ENCODE assay signal across 18 cellular contexts in genomic region chr15:36645106-36645505, GRCh38.
DNase-seq lines count a peak whose midpoint lies in the region; ATAC-seq, FAIRE-seq and TF ChIP-seq lines count a peak whose summit lies in the region.
"Had no signal": no experiment of that assay in that cellular context is flagged by ENCODE, and none has a peak within 500 bp of the region (broad histone marks: within the 10 kb centered on the region; RNA-seq: fewer than 3 reads in every experiment).

No MANE protein-coding gene starts in this region.

- ATAC-seq in HepG2 (no peak), HG02970 (IDR thresholded peaks at IDR 0.05; ENCODE audit: low FRiP score, unreplicated experiment) (no peak)
- ATAC-seq: body of pancreas; naive thymus-derived CD8-positive, alpha-beta T cell; right cardiac atrium had no signal

- in situ Hi-C loops in HepG2 (cut with HindIII; ENCODE audit: extremely low pct_ligation_motif_present, low pct_unique_long_range_greater_than_20kb), result no loop called here

- TF ChIP-seq POLR2A in HepG2 (IDR thresholded peaks at IDR 0.05; ENCODE audit: insufficient read depth in 1 of 2, low read depth in 2 of 2, low read length in 2 of 2), result no peak

- FAIRE-seq in HTR-8/SVneo (lab: Jason Lieb, UNC) (no peak), HepG2 (lab: Jason Lieb, UNC) (no peak)
- FAIRE-seq: urothelium cell line had no signal

- H2AFZ ChIP-seq in HepG2 (ENCODE audit: low read length), result no peak overlapping the region

- intact Hi-C loops in HepG2 (cut with micrococcal nuclease; ENCODE audit: unreplicated experiment), result loop anchor here (10.0 kb wide), 1 partner anchor 490 kb away; no protein-coding TSS in a partner anchor

- POLR2A ChIA-PET in HepG2 (lab: Yijun Ruan, JAX), result no interaction called here

- peaks cover 6% of the 10 kb centered on the region; the same call in 1 of the 2 replicates for H3K4me1 ChIP-seq in HepG2 (ENCODE audit: insufficient read depth, low read length)
- H3K4me1 ChIP-seq: body of pancreas, SJCRH30 had no signal

- H3K9ac ChIP-seq in HepG2 (ENCODE audit: insufficient read depth, low read depth, low read length), result no peak overlapping the region

- no TSS peak for BruUV-seq in HepG2 (replicated peaks; lab: Mats Ljungman, UMichigan)

- H3K4me2 ChIP-seq in HepG2 (ENCODE audit: low read depth, low read length), result no peak overlapping the region

- TF ChIP-seq CTCF in cardiac fibroblast (IDR thresholded peaks at IDR 0.05; ENCODE audit: low read depth, low read length) (peak; percentile 3), HepG2 (CRISPR knock-in tag; IDR thresholded peaks at IDR 0.05) (no peak)

- 92% methylated on average over 1 of the region's 1 CpG for WGBS in HepG2 (ENCODE audit: low lambda C conversion rate)

- H3K4me3 ChIP-seq in cardiac fibroblast (replicated peaks in 1 of 2; ENCODE audit: low read depth in 2 of 2, low read length in 2 of 2) (no peak overlapping the region), HepG2 (replicated peaks in 1 of 3; ENCODE audit: insufficient read depth in 1 of 3, low read depth in 2 of 3, low read length in 3 of 3) (no peak overlapping the region)
- H3K4me3 ChIP-seq: body of pancreas, SJCRH30 had no signal

- no peak overlapping the region for H3K27ac ChIP-seq in HepG2 (ENCODE audit: extremely low read length, insufficient read depth, low read length)
- H3K27ac ChIP-seq: body of pancreas, SJCRH30 had no signal

- H3K36me3 ChIP-seq in HepG2 (replicated peaks in 1 of 2; ENCODE audit: control insufficient read depth in 1 of 2, insufficient read depth in 2 of 2, low read length in 2 of 2), result no peaks in the 10 kb centered on the region
- H3K36me3 ChIP-seq: SJCRH30 had no signal

- DNase-seq in AG20443 (ENCODE audit: low spot score) (peak; percentile 19), HTR-8/SVneo (ENCODE audit: insufficient read length, low spot score) (peak; percentile 8), cardiac fibroblast (ENCODE audit: low read depth in 2 of 2) (peak; percentile 31 to 44), HepG2 (ENCODE audit: low spot score) (no peak), Kasumi-1 (lab: John Stamatoyannopoulos, UW) (no peak), medulla oblongata (ENCODE audit: extremely low spot score) (no peak), SK-N-DZ (ENCODE audit: low spot score) (no peak)
- DNase-seq: activated naive CD4-positive, alpha-beta T cell; body of pancreas; head of caudate nucleus; KBM-7; naive thymus-derived CD8-positive, alpha-beta T cell; NCI-H2107; right cardiac atrium; SJCRH30; stimulated activated naive CD4-positive, alpha-beta T cell had no signal

- CTCF ChIA-PET in HepG2 (lab: Yijun Ruan, JAX; ENCODE audit: low intra/inter-chr PET ratio, low total read pairs), result no interaction called here

- no peaks in the 10 kb centered on the region for H3K79me2 ChIP-seq in HepG2 (ENCODE audit: insufficient read depth, low read length)

- H4K20me1 ChIP-seq in HepG2 (ENCODE audit: insufficient read depth, low read length), result no peaks in the 10 kb centered on the region

- TF ChIP-seq RAD21 in HepG2 (CRISPR knock-in tag; IDR thresholded peaks at IDR 0.05), result no peak

- no peak for TF ChIP-seq EP300 in HepG2 (IDR thresholded peaks at IDR 0.05; ENCODE audit: low read depth in 2 of 2, low read length in 2 of 2)
- no peak for TF ChIP-seq EP300 in HepG2 (CRISPR knock-in tag; IDR thresholded peaks at IDR 0.05; ENCODE audit: borderline replicate concordance)

- no peaks in the 10 kb centered on the region for H3K9me3 ChIP-seq in HepG2 (ENCODE audit: low read length)
- H3K9me3 ChIP-seq: body of pancreas, SJCRH30 had no signal

- no peaks in the 10 kb centered on the region for H3K27me3 ChIP-seq in HepG2 (ENCODE audit: control insufficient read depth in 1 of 2, insufficient read depth in 2 of 2, low read length in 2 of 2)
- H3K27me3 ChIP-seq: body of pancreas, SJCRH30 had no signal

TF ChIP-seq in HepG2, 621 proteins besides CTCF, POLR2A, EP300 and RAD21:
- TF ChIP-seq GABPB1 (CRISPR knock-in tag; IDR thresholded peaks at IDR 0.05), result no peak
- TF ChIP-seq UBTF (CRISPR knock-in tag; IDR thresholded peaks at IDR 0.05), result no peak
- 0 out of 2 replicates have a peak, but pooled peaks have one; percentile 3 for TF ChIP-seq STAG1 (CRISPR knock-in tag; IDR thresholded peaks at IDR 0.05)
TF ChIP-seq in HepG2: peak in this region for 1.

Comparison
In these comparisons a context has a peak if more than half of its experiments do, and no peak if none do; other contexts are left out.
1. DNase-seq: peak in AG20443 (single experiment), HTR-8/SVneo (single experiment) and cardiac fibroblast (2 of 2); none in HepG2 (single experiment), Kasumi-1 (0 of 2), medulla oblongata (single experiment) and SK-N-DZ (single experiment).